ENCODE assay signal across 8 cellular contexts in genomic region chr3:22089284-22089683, GRCh38.
DNase-seq lines count a peak whose midpoint lies in the region; ATAC-seq and TF ChIP-seq lines count a peak whose summit lies in the region.

No MANE protein-coding gene starts in this region.

- no peak overlapping the region for H3K4me3 Mint-ChIP-seq in Caco-2 (ENCODE audit: unreplicated experiment)
- H3K4me3 Mint-ChIP-seq in activated T-cell treated with anti-CD3 and anti-CD28 coated beads, Interleukin-2, amount 50 U/mL, for 72 hours: no peak overlapping the region

- H3K36me3 ChIP-seq in Caco-2 (ENCODE audit: control insufficient read depth, insufficient read depth, low read length): no peaks in the 10 kb centered on the region

- POLR2A ChIA-PET in Caco-2 (lab: Charles Lee): no interaction called here

- H3K27ac Mint-ChIP-seq in Caco-2 (ENCODE audit: unreplicated experiment): no peak overlapping the region
- no peak overlapping the region for H3K27ac Mint-ChIP-seq in activated T-cell treated with anti-CD3 and anti-CD28 coated beads, Interleukin-2, amount 50 U/mL, for 72 hours

- no peaks in the 10 kb centered on the region for H3K27me3 ChIP-seq in Caco-2 (replicated peaks; ENCODE audit: control insufficient read depth, insufficient read depth, low read length)

- ATAC-seq in GM18907 (IDR thresholded peaks at IDR 0.05; ENCODE audit: unreplicated experiment) (peak; percentile 96), HG03039 (IDR thresholded peaks at IDR 0.05; ENCODE audit: unreplicated experiment) (peak; percentile 77)
- no peak for ATAC-seq in activated T-cell treated with anti-CD3 and anti-CD28 coated beads, Interleukin-2, amount 50 U/mL, for 72 hours (replicated peaks in 1 of 2)

- no peaks in the 10 kb centered on the region for H3K9me3 Mint-ChIP-seq in Caco-2 (ENCODE audit: unreplicated experiment)
- H3K9me3 Mint-ChIP-seq in activated T-cell treated with anti-CD3 and anti-CD28 coated beads, Interleukin-2, amount 50 U/mL, for 72 hours: peaks cover 0 to 2% of the 10 kb centered on the region in 2 donors

- CTCF ChIA-PET in Caco-2 (lab: Charles Lee): no interaction called here

- H3K4me3 ChIP-seq in Caco-2 (ENCODE audit: low read depth, low read length): no peak overlapping the region

- DNase-seq in Caco-2 (peak; percentile 29 to 46), NCI-H345 treated with DMSO at 0.1 percent for 48 hours (lab: John Stamatoyannopoulos, UW; ENCODE audit: unreplicated experiment) (peak; percentile 5), ecto neural progenitor cell (ENCODE audit: low spot score) (peak; percentile 49), renal cortical epithelial cell (ENCODE audit: low read depth) (peak; percentile 59), Ammon's horn (ENCODE audit: low spot score) (no peak)
- no peak for DNase-seq in activated T-cell treated with anti-CD3 and anti-CD28 coated beads, Interleukin-2, amount 50 U/mL, for 72 hours

- TF ChIP-seq CTCF in Caco-2 (IDR thresholded peaks at IDR 0.05; ENCODE audit: insufficient read depth in 1 of 2, low read depth in 1 of 2, low read length in 1 of 2, severe bottlenecking in 1 of 2, unreplicated experiment in 1 of 2): peak; percentile 37 to 40

- no peaks in the 10 kb centered on the region for H3K4me1 ChIP-seq in Caco-2

- no peaks in the 10 kb centered on the region for H3K36me3 Mint-ChIP-seq in Caco-2 (ENCODE audit: insufficient read depth, unreplicated experiment)
- peaks cover 0 to 1% of the 10 kb centered on the region in 2 donors for H3K36me3 Mint-ChIP-seq in activated T-cell treated with anti-CD3 and anti-CD28 coated beads, Interleukin-2, amount 50 U/mL, for 72 hours (ENCODE audit: insufficient read depth in 2 of 2)

- H3K4me1 Mint-ChIP-seq in Caco-2 (ENCODE audit: low read depth, unreplicated experiment): no peaks in the 10 kb centered on the region
- H3K4me1 Mint-ChIP-seq in activated T-cell treated with anti-CD3 and anti-CD28 coated beads, Interleukin-2, amount 50 U/mL, for 72 hours (ENCODE audit: low read depth): no peaks in the 10 kb centered on the region

- H3K27me3 Mint-ChIP-seq in Caco-2 (ENCODE audit: insufficient read depth, unreplicated experiment): peaks cover 9% of the 10 kb centered on the region
- no peaks in the 10 kb centered on the region for H3K27me3 Mint-ChIP-seq in activated T-cell treated with anti-CD3 and anti-CD28 coated beads, Interleukin-2, amount 50 U/mL, for 72 hours (ENCODE audit: low read depth)

- no peaks in the 10 kb centered on the region for H3K9me3 ChIP-seq in Caco-2

- no TSS peak for BruUV-seq in Caco-2 (replicated peaks; lab: Mats Ljungman, UMichigan)

- intact Hi-C loops in Caco-2 (cut with micrococcal nuclease; ENCODE audit: unreplicated experiment): loop anchor here (1.0 to 2.0 kb wide), 3 partner anchors 28 to 800 kb away; no protein-coding TSS in a partner anchor

Comparison
In these comparisons a context has a peak if more than half of its experiments do, and no peak if none do; other contexts are left out.
1. DNase-seq: peak in Caco-2 (2 of 2), NCI-H345 treated with DMSO at 0.1 percent for 48 hours (single experiment), ecto neural progenitor cell (single experiment) and renal cortical epithelial cell (single experiment); none in activated T-cell treated with anti-CD3 and anti-CD28 coated beads, Interleukin-2, amount 50 U/mL, for 72 hours (0 of 2) and Ammon's horn (single experiment).
2. ATAC-seq: peak in GM18907 (single experiment) and HG03039 (single experiment); none in activated T-cell treated with anti-CD3 and anti-CD28 coated beads, Interleukin-2, amount 50 U/mL, for 72 hours (0 of 2).